In the genomic region with DNA sequence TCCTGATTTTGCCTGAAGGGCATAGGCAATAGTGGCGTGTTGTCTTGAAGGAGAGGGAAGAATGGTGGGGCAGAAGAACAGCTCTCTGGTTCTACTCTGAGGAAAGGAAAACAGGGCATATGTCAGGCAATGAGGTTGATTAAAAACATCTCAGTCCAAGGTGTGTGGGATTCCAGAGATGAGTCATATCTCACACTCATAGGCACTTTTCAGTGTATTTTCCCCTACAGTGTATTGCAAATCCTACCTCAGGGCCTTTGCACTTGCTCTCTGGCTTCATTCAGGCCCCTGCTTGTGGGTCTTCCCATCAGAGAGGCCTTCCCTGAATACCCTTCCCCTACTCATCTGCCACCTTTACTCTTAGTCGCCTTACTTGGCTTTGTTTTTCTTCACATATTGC, we compare ENCODE assay signal across 19 cellular contexts.
DNase-seq lines count a peak whose midpoint lies in the region; ATAC-seq and TF ChIP-seq lines count a peak whose summit lies in the region.
"Had no signal": no experiment of that assay in that cellular context is flagged by ENCODE, and none has a peak within 500 bp of the region (broad histone marks: within the 10 kb centered on the region; RNA-seq: fewer than 3 reads in every experiment).

No MANE protein-coding gene starts in this region.

- H3K36me3 ChIP-seq in mammary epithelial cell (ENCODE audit: insufficient read depth, low read length), result no peaks in the 10 kb centered on the region
- H3K36me3 ChIP-seq: BE2C, HAP-1 had no signal

- H3K9me3 Mint-ChIP-seq in MCF 10A (ENCODE audit: unreplicated experiment) (no peaks in the 10 kb centered on the region), type B pancreatic cell (peaks cover 3% of the 10 kb centered on the region)
- H3K9me3 Mint-ChIP-seq: CD4-positive, alpha-beta T cell had no signal

- H3K36me3 Mint-ChIP-seq in MCF 10A (ENCODE audit: insufficient read depth, unreplicated experiment), result no peaks in the 10 kb centered on the region
- H3K36me3 Mint-ChIP-seq in T-helper 17 cell (ENCODE audit: low read depth), result no peaks in the 10 kb centered on the region
- peaks cover 5% of the 10 kb centered on the region for H3K36me3 Mint-ChIP-seq in type B pancreatic cell

- DNase-seq in mammary epithelial cell (peak; percentile 69), MCF 10A (ENCODE audit: unreplicated experiment) (no peak), T-helper 17 cell (no peak), epithelial cell of esophagus (ENCODE audit: low read depth) (peak; percentile 72), type B pancreatic cell (ENCODE audit: extremely low spot score, unreplicated experiment) (no peak), COLO668 (lab: John Stamatoyannopoulos, UW; ENCODE audit: unreplicated experiment) (no peak), AG08395 (ENCODE audit: low spot score) (no peak)
- DNase-seq: BE2C; Calu3; CD4-positive, alpha-beta T cell; DMS53; IMR-90; NCI-H1930; NCI-H446; NCI-H748 treated with DMSO at 0.1 percent for 48 hours; OCI-M1; RPMI8226; SIG-M5 had no signal

- peaks cover 33% of the 10 kb centered on the region for H3K4me1 ChIP-seq in mammary epithelial cell (ENCODE audit: insufficient read depth, low read length)
- H3K4me1 ChIP-seq: HAP-1 had no signal

- H3K4me3 Mint-ChIP-seq in MCF 10A (ENCODE audit: unreplicated experiment), result no peak overlapping the region
- no peak overlapping the region for H3K4me3 Mint-ChIP-seq in T-helper 17 cell
- no peak overlapping the region for H3K4me3 Mint-ChIP-seq in type B pancreatic cell
- H3K4me3 Mint-ChIP-seq: CD4-positive, alpha-beta T cell had no signal

- TF ChIP-seq CTCF in mammary epithelial cell (conservative IDR thresholded peaks at IDR 0.05 in 1 of 2, IDR thresholded peaks at IDR 0.05 in 1 of 2; ENCODE audit: extremely low read depth in 1 of 2, insufficient read depth in 1 of 2, low read depth in 1 of 2, low read length in 2 of 2), result no peak
- TF ChIP-seq CTCF in MCF 10A (IDR thresholded peaks at IDR 0.05; ENCODE audit: unreplicated experiment), result no peak
- TF ChIP-seq CTCF in epithelial cell of esophagus (IDR thresholded peaks at IDR 0.05; ENCODE audit: insufficient read depth, low read depth, low read length, missing control alignments), result no peak
- TF ChIP-seq CTCF in type B pancreatic cell (conservative IDR thresholded peaks at IDR 0.05), result no peak

- no peak overlapping the region for H3K4me3 ChIP-seq in mammary epithelial cell (replicated peaks in 1 of 3; ENCODE audit: insufficient read depth in 1 of 3, low read depth in 2 of 3, low read length in 3 of 3)
- H3K4me3 ChIP-seq in epithelial cell of esophagus (ENCODE audit: low read length), result no peak overlapping the region
- H3K4me3 ChIP-seq: HAP-1 had no signal

- ATAC-seq in T-helper 17 cell, result no peak

- no peak overlapping the region for H3K9ac ChIP-seq in mammary epithelial cell (ENCODE audit: insufficient read depth, low read length)

- dilution Hi-C loops in mammary epithelial cell (cut with HindIII; ENCODE audit: low sequenced_read_pairs), result no loop called here

- no peak overlapping the region for H2AFZ ChIP-seq in mammary epithelial cell (ENCODE audit: low read depth, low read length)

- CTCF ChIA-PET in mammary epithelial cell (lab: Charles Lee; ENCODE audit: low non-redundant PET) (no interaction called here), MCF 10A (lab: Yijun Ruan, JAX) (interaction anchor here (1.2 kb wide), 1 partner anchor 12 kb away, joined by 3 read pairs; no protein-coding TSS in a partner anchor)

- WGBS in mammary epithelial cell (ENCODE audit: low coverage, missing lambda C conversion rate), result 86% methylated on average over 2 of the region's 2 CpGs

- peak overlapping the region; percentile 27 for H3K27ac ChIP-seq in mammary epithelial cell (ENCODE audit: insufficient read depth, low read depth, low read length)

- H3K79me2 ChIP-seq in mammary epithelial cell (ENCODE audit: insufficient read depth, low read length), result peaks cover 61% of the 10 kb centered on the region

- intact Hi-C loops in mammary epithelial cell (cut with micrococcal nuclease) (no loop called here), MCF 10A (cut with micrococcal nuclease) (no loop called here)

- in situ Hi-C loops in mammary epithelial cell (cut with MboI; ENCODE audit: low sequenced_read_pairs in 2 of 2), result no loop called here

- H3K27ac Mint-ChIP-seq in MCF 10A (ENCODE audit: low read depth, unreplicated experiment), result no peak overlapping the region
- peak overlapping the region; percentile 37 for H3K27ac Mint-ChIP-seq in T-helper 17 cell
- H3K27ac Mint-ChIP-seq in type B pancreatic cell, result peak overlapping the region; percentile 32
- H3K27ac Mint-ChIP-seq: CD4-positive, alpha-beta T cell had no signal

- no peak overlapping the region for H3K4me2 ChIP-seq in mammary epithelial cell (ENCODE audit: insufficient read depth, low read depth, low read length)

- no peaks in the 10 kb centered on the region for H3K9me3 ChIP-seq in mammary epithelial cell (replicated peaks; ENCODE audit: insufficient read depth, low read length)
- no peaks in the 10 kb centered on the region for H3K9me3 ChIP-seq in T-helper 17 cell (ENCODE audit: control insufficient read depth, low read length, poor library complexity, severe bottlenecking)
- H3K9me3 ChIP-seq: BE2C, HAP-1 had no signal

- no peaks in the 10 kb centered on the region for H4K20me1 ChIP-seq in mammary epithelial cell (ENCODE audit: insufficient read depth, low read length)

- no peaks in the 10 kb centered on the region for H3K27me3 ChIP-seq in mammary epithelial cell (ENCODE audit: insufficient read depth, low read length)
- H3K27me3 ChIP-seq: BE2C had no signal

- POLR2A ChIA-PET in MCF 10A (lab: Yijun Ruan, JAX), result no interaction called here

- no TSS peak for BruUV-seq in mammary epithelial cell (replicated peaks; lab: Mats Ljungman, UMichigan)
- BruUV-seq in MCF 10A (replicated peaks; lab: Mats Ljungman, UMichigan), result no TSS peak

- H3K27me3 Mint-ChIP-seq in MCF 10A (ENCODE audit: insufficient read depth, unreplicated experiment) (no peaks in the 10 kb centered on the region), T-helper 17 cell (no peaks in the 10 kb centered on the region), type B pancreatic cell (no peaks in the 10 kb centered on the region)
- H3K27me3 Mint-ChIP-seq: CD4-positive, alpha-beta T cell had no signal

- peaks cover 29% of the 10 kb centered on the region for H3K4me1 Mint-ChIP-seq in MCF 10A (ENCODE audit: insufficient read depth, unreplicated experiment)
- H3K4me1 Mint-ChIP-seq in T-helper 17 cell, result peaks cover 26% of the 10 kb centered on the region
- peaks cover 23% of the 10 kb centered on the region for H3K4me1 Mint-ChIP-seq in type B pancreatic cell (ENCODE audit: unreplicated experiment)

Comparison
In these comparisons a context has a peak if more than half of its experiments do, and no peak if none do; other contexts are left out.
1. DNase-seq: peak in mammary epithelial cell (single experiment) and epithelial cell of esophagus (single experiment); none in MCF 10A (single experiment), T-helper 17 cell (0 of 3), type B pancreatic cell (single experiment), COLO668 (single experiment) and AG08395 (single experiment).